In the genomic region with DNA sequence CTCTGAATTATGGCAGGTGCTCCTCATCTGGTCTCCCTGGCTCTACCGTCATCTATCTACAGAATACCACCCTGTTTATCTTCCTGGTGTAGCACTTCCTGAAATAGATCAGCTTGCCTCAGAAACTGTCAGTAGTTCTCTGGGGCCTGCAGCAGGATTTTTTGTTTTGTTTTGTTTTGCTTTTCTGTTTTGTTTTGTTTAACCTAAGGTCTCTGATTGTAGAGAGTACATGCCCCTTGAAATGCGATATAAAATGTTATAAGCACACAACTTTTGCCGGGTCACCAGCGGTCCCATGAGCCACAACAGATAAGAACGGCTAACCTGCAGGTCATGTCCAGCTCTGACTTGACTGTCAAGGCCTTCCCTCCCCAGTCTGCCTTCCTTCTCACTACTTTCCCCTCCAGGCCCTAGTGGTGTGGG, we compare ENCODE assay signal across 1 cellular context.
TF ChIP-seq lines count a peak whose summit lies in the region.

No MANE protein-coding gene starts in this region.

TF ChIP-seq in SK-N-SH, 30 proteins besides CTCF, POLR2A, EP300 and RAD21 (continued from another document):
- TF ChIP-seq MXI1 (IDR thresholded peaks at IDR 0.05; ENCODE audit: low read depth, low read length) (no peak), TAF1 (IDR thresholded peaks at IDR 0.05; ENCODE audit: borderline replicate concordance, low read depth, low read length) (no peak), POLR2AphosphoS5 (IDR thresholded peaks at IDR 0.05; ENCODE audit: low read depth, low read length) (no peak), SIN3A (IDR thresholded peaks at IDR 0.05; ENCODE audit: borderline replicate concordance, low read depth, low read length) (no peak), GATA2 (CRISPR knock-in tag; IDR thresholded peaks at IDR 0.05) (no peak), TEAD4 (IDR thresholded peaks at IDR 0.05; ENCODE audit: borderline replicate concordance, insufficient read depth) (no peak), NFIC (IDR thresholded peaks at IDR 0.05; ENCODE audit: borderline replicate concordance) (no peak), GABPA (IDR thresholded peaks at IDR 0.05; ENCODE audit: low read depth) (no peak), FOSL2 (IDR thresholded peaks at IDR 0.05; ENCODE audit: borderline replicate concordance, low read depth) (no peak), RCOR1 (IDR thresholded peaks at IDR 0.05; ENCODE audit: low read length) (no peak), SMC3 (IDR thresholded peaks at IDR 0.05; ENCODE audit: low read depth, low read length) (no peak), MEF2A (IDR thresholded peaks at IDR 0.05; ENCODE audit: borderline replicate concordance, low read depth) (no peak), EZH2phosphoT487 (IDR thresholded peaks at IDR 0.05; ENCODE audit: borderline replicate concordance, low read depth) (no peak), JUND (IDR thresholded peaks at IDR 0.05) (no peak), YY1 (IDR thresholded peaks at IDR 0.05; ENCODE audit: low read depth) (no peak)
- TF ChIP-seq, protein P1, sequence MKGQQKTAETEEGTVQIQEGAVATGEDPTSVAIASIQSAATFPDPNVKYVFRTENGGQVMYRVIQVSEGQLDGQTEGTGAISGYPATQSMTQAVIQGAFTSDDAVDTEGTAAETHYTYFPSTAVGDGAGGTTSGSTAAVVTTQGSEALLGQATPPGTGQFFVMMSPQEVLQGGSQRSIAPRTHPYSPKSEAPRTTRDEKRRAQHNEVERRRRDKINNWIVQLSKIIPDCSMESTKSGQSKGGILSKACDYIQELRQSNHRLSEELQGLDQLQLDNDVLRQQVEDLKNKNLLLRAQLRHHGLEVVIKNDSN (IDR thresholded peaks at IDR 0.05; ENCODE audit: borderline replicate concordance, low read depth) = no peak
- TF ChIP-seq, protein P2, sequence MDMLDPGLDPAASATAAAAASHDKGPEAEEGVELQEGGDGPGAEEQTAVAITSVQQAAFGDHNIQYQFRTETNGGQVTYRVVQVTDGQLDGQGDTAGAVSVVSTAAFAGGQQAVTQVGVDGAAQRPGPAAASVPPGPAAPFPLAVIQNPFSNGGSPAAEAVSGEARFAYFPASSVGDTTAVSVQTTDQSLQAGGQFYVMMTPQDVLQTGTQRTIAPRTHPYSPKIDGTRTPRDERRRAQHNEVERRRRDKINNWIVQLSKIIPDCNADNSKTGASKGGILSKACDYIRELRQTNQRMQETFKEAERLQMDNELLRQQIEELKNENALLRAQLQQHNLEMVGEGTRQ (IDR thresholded peaks at IDR 0.05; ENCODE audit: borderline replicate concordance, low read depth, low read length) = no peak
- TF ChIP-seq, protein P3, sequence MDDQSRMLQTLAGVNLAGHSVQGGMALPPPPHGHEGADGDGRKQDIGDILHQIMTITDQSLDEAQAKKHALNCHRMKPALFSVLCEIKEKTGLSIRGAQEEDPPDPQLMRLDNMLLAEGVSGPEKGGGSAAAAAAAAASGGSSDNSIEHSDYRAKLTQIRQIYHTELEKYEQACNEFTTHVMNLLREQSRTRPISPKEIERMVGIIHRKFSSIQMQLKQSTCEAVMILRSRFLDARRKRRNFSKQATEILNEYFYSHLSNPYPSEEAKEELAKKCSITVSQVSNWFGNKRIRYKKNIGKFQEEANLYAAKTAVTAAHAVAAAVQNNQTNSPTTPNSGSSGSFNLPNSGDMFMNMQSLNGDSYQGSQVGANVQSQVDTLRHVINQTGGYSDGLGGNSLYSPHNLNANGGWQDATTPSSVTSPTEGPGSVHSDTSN (IDR thresholded peaks at IDR 0.05) = no peak
